In genomic region chr10:101060951-101061813, GRCh38 we compare ENCODE assay signal across 8 cellular contexts. TPM values are rescaled to one million over a fixed set of nuclear protein-coding genes. Genes with fewer than 3 reads are reported as not detected.
DNase-seq lines count a peak whose midpoint lies in the region; ATAC-seq, FAIRE-seq and TF ChIP-seq lines count a peak whose summit lies in the region.

No MANE protein-coding gene starts in this region.

- H3K4me3 Mint-ChIP-seq in MCF 10A (ENCODE audit: unreplicated experiment): peak overlapping the region; percentile 95

- POLR2A ChIA-PET in MCF 10A (lab: Yijun Ruan, JAX): interaction anchor here (0.6 to 3.0 kb wide), 9 partner anchors 7 to 457 kb away, joined by 3 to 36 read pairs (median 6); partner anchors contain the start of genes PDZD7 and SFXN3

- H3K27ac ChIP-seq in small intestine (ENCODE audit: low read depth in 1 of 2, low read length in 1 of 2): peak overlapping the region; percentile 99 to 100

- intact Hi-C loops in MCF 10A (cut with micrococcal nuclease): loop anchor here (1.0 kb wide), 2 partner anchors 7 to 81 kb away; no protein-coding TSS in a partner anchor

- no peaks in the 10 kb centered on the region for H3K36me3 ChIP-seq in small intestine (ENCODE audit: control insufficient read depth in 2 of 2, insufficient read depth in 2 of 2, low read length in 2 of 2)

- peaks cover 0 to 6% of the 10 kb centered on the region in 2 donors for H3K4me1 ChIP-seq in small intestine (ENCODE audit: control insufficient read depth in 2 of 2, insufficient read depth in 1 of 2, low read depth in 1 of 2, low read length in 1 of 2)

- H3K36me3 Mint-ChIP-seq in MCF 10A (ENCODE audit: insufficient read depth, unreplicated experiment): peaks cover 5% of the 10 kb centered on the region

- H3K9me3 Mint-ChIP-seq in MCF 10A (ENCODE audit: unreplicated experiment): no peaks in the 10 kb centered on the region

- H3K27me3 Mint-ChIP-seq in MCF 10A (ENCODE audit: insufficient read depth, unreplicated experiment): no peaks in the 10 kb centered on the region

- H3K9me3 ChIP-seq in small intestine (ENCODE audit: control insufficient read depth, low read depth): no peaks in the 10 kb centered on the region

- no peaks in the 10 kb centered on the region for H3K27me3 ChIP-seq in small intestine (ENCODE audit: control insufficient read depth in 2 of 2, insufficient read depth in 2 of 2, low read length in 2 of 2)

- WGBS in small intestine, 3 donors: 2 to 3% (median 2%) methylated on average over 54 to 76 of the region's 76 CpGs

- no peak for FAIRE-seq in small intestine (lab: Jason Lieb, UNC)

- DNase-seq in activated T-cell treated with anti-CD3 and anti-CD28 coated beads for 1 hour (ENCODE audit: low read depth) (peak; percentile 89), NCI-H1436 (lab: John Stamatoyannopoulos, UW) (peak; percentile 90), T-helper 2 cell (peak; percentile 78 to 90 (median 86)), MCF 10A (ENCODE audit: unreplicated experiment) (peak; percentile 93), iPS-NIHi11 (ENCODE audit: low spot score) (peak; percentile 93), small intestine (peak; percentile 94)
- DNase-seq in activated T-cell treated with anti-CD3 and anti-CD28 coated beads, Interleukin-2, amount 50 U/mL, for 48 hours: no peak

- peak overlapping the region; percentile 76 to 93 for H3K4me3 ChIP-seq in small intestine (ENCODE audit: low read depth in 1 of 2, low read length in 2 of 2)

- TSS peak; percentile 61 for BruUV-seq in MCF 10A (replicated peaks; lab: Mats Ljungman, UMichigan)

- H3K27ac Mint-ChIP-seq in MCF 10A (ENCODE audit: low read depth, unreplicated experiment): peak overlapping the region; percentile 97

- no peak for TF ChIP-seq CTCF in MCF 10A (IDR thresholded peaks at IDR 0.05; ENCODE audit: unreplicated experiment)

- CTCF ChIA-PET in MCF 10A (lab: Yijun Ruan, JAX): interaction anchor here (0.6 to 13.2 kb wide), 17 partner anchors 6 to 520 kb away, joined by 3 to 234 read pairs (median 6); no protein-coding TSS in a partner anchor

- ATAC-seq in HG02798 (IDR thresholded peaks at IDR 0.05; ENCODE audit: poor library complexity, unreplicated experiment): peak; percentile 79

- H3K4me1 Mint-ChIP-seq in MCF 10A (ENCODE audit: insufficient read depth, unreplicated experiment): peaks cover 25% of the 10 kb centered on the region

RNA-seq across cellular contexts. Expression of gene KAZALD1, which starts 0.6 kb away (rescaled TPM):
- total RNA-seq in MCF 10A (2022): 2.4 and 6.7 TPM in 2 replicates
- polyA plus RNA-seq in small intestine: 10 to 100 TPM in 2 of 3 donors, 1 to 10 TPM in 1; 8.1 to 76.0 (median 39.2) TPM

RNA-seq across cellular contexts. Expression of gene SFXN3, which starts 30.1 kb away (rescaled TPM):
- total RNA-seq in MCF 10A (2022): 39.4 and 55.2 TPM in 2 replicates
- 100 to 1,000 TPM in 1 of 3 donors, 10 to 100 TPM in 2; 35.0 to 104 (median 70.5) TPM for polyA plus RNA-seq in small intestine

RNA-seq across cellular contexts. Expression of gene PDZD7, which starts 30.3 kb away (rescaled TPM):
- 0.27 and 0.58 TPM in 2 replicates for total RNA-seq in MCF 10A (2022)
- polyA plus RNA-seq in small intestine: 10 to 100 TPM in 2 of 3 donors, 1 to 10 TPM in 1; 3.1 to 38.5 (median 19.2) TPM

Comparison
In these comparisons a context has a peak if more than half of its experiments do, and no peak if none do; other contexts are left out.
1. DNase-seq: peak in activated T-cell treated with anti-CD3 and anti-CD28 coated beads for 1 hour (single experiment), NCI-H1436 (single experiment), T-helper 2 cell (5 of 5), MCF 10A (single experiment), iPS-NIHi11 (single experiment) and small intestine (single experiment); none in activated T-cell treated with anti-CD3 and anti-CD28 coated beads, Interleukin-2, amount 50 U/mL, for 48 hours (0 of 2).